24 cellular contexts compared by ENCODE assay signal in genomic region chr19:15286688-15287355, GRCh38. TPM values are rescaled to one million over a fixed set of nuclear protein-coding genes. Genes with fewer than 3 reads are reported as not detected.
DNase-seq lines count a peak whose midpoint lies in the region; ATAC-seq and TF ChIP-seq lines count a peak whose summit lies in the region.
"Had no signal": no experiment of that assay in that cellular context is flagged by ENCODE, and none has a peak within 500 bp of the region (broad histone marks: within the 10 kb centered on the region; RNA-seq: fewer than 3 reads in every experiment).

No MANE protein-coding gene starts in this region.

- no peak overlapping the region for H2AFZ ChIP-seq in OCI-LY3 (ENCODE audit: low read depth, low read length)

- H3K4me1 Mint-ChIP-seq in activated CD8-positive, alpha-beta T cell treated with anti-CD3 and anti-CD28 coated beads for 36 hours (ENCODE audit: low read depth): peaks cover 97% of the 10 kb centered on the region
- H3K4me1 Mint-ChIP-seq in activated CD8-positive, alpha-beta T cell treated with anti-CD3 and anti-CD28 coated beads, Interleukin-2, amount 10 ng/mL, durations not matched to agents 7 days and 5 days (ENCODE audit: low read depth): peaks cover 92% of the 10 kb centered on the region
- peaks cover 81% of the 10 kb centered on the region for H3K4me1 Mint-ChIP-seq in endothelial cell (ENCODE audit: unreplicated experiment)
- H3K4me1 Mint-ChIP-seq in stimulated activated effector memory CD8-positive, alpha-beta T cell treated with anti-CD3 and anti-CD28 coated beads, Interleukin-12 subunit alpha, Interleukin-12 subunit beta, amount 100 ng/mL, for 72 hours: peaks cover 93% of the 10 kb centered on the region

- no peaks in the 10 kb centered on the region for H3K9me3 Mint-ChIP-seq in activated CD8-positive, alpha-beta T cell treated with anti-CD3 and anti-CD28 coated beads for 36 hours
- no peaks in the 10 kb centered on the region for H3K9me3 Mint-ChIP-seq in activated CD8-positive, alpha-beta T cell treated with anti-CD3 and anti-CD28 coated beads, Interleukin-2, amount 10 ng/mL, durations not matched to agents 7 days and 5 days (ENCODE audit: insufficient read depth)
- H3K9me3 Mint-ChIP-seq in endothelial cell (ENCODE audit: unreplicated experiment): no peaks in the 10 kb centered on the region
- no peaks in the 10 kb centered on the region for H3K9me3 Mint-ChIP-seq in stimulated activated effector memory CD8-positive, alpha-beta T cell treated with anti-CD3 and anti-CD28 coated beads, Interleukin-12 subunit alpha, Interleukin-12 subunit beta, amount 100 ng/mL, for 72 hours
- H3K9me3 Mint-ChIP-seq: nephron progenitor cell; T-helper 2 cell treated with Interferon-gamma antibody and Interleukin-4, amounts not matched to agents 5 μg/mL and 100 μg/mL, for 36 hours had no signal

- peaks cover 87% of the 10 kb centered on the region for H4K20me1 ChIP-seq in OCI-LY3 (ENCODE audit: insufficient read depth, low read length)

- DNase-seq in activated CD8-positive, alpha-beta T cell treated with anti-CD3 and anti-CD28 coated beads for 36 hours: no peak
- DNase-seq in activated CD8-positive, alpha-beta T cell treated with anti-CD3 and anti-CD28 coated beads, Interleukin-2, amount 10 ng/mL, durations not matched to agents 7 days and 5 days: no peak
- no peak for DNase-seq in endothelial cell (ENCODE audit: low spot score)
- DNase-seq in stimulated activated effector memory CD8-positive, alpha-beta T cell treated with anti-CD3 and anti-CD28 coated beads, Interleukin-12 subunit alpha, Interleukin-12 subunit beta, amount 100 ng/mL, for 72 hours (ENCODE audit: low spot score in 2 of 2): no peak
- no peak for DNase-seq in NCI-H524 (lab: John Stamatoyannopoulos, UW)
- DNase-seq: 8988T; activated CD4-positive, CD25-positive, alpha-beta regulatory T cell treated with anti-CD3 and anti-CD28 coated beads, Interleukin-2, amount 50 U/mL, for 72 hours; activated CD8-positive, alpha-beta memory T cell treated with anti-CD3 and anti-CD28 coated beads, Interleukin-2, amount 10 ng/mL, durations not matched to agents 7 days and 5 days; activated gamma-delta T cell; islet precursor cell; mammary epithelial cell; NCI-H2029 treated with DMSO at 0.1 percent for 48 hours; NCI-H510A treated with DMSO at 0.1 percent for 48 hours; nephron progenitor cell; stimulated activated CD4-positive, alpha-beta T cell treated with anti-CD3 and anti-CD28 coated beads, Interleukin-4, amount 100 ng/mL, for 4 hours had no signal

- no peaks in the 10 kb centered on the region for H3K27me3 Mint-ChIP-seq in activated CD8-positive, alpha-beta T cell treated with anti-CD3 and anti-CD28 coated beads for 36 hours
- H3K27me3 Mint-ChIP-seq in activated CD8-positive, alpha-beta T cell treated with anti-CD3 and anti-CD28 coated beads, Interleukin-2, amount 10 ng/mL, durations not matched to agents 7 days and 5 days (ENCODE audit: low read depth): no peaks in the 10 kb centered on the region
- H3K27me3 Mint-ChIP-seq in endothelial cell (ENCODE audit: unreplicated experiment): peaks cover 11% of the 10 kb centered on the region
- H3K27me3 Mint-ChIP-seq: activated CD8-positive, alpha-beta memory T cell treated with anti-CD3 and anti-CD28 coated beads, Interleukin-2, amount 10 ng/mL, durations not matched to agents 7 days and 5 days had no signal

- no peaks in the 10 kb centered on the region for H3K27me3 ChIP-seq in OCI-LY3 (ENCODE audit: low read depth, low read length)
- H3K27me3 ChIP-seq: SJSA1 had no signal

- peak overlapping the region; percentile 75 for H3K4me3 ChIP-seq in OCI-LY3 (ENCODE audit: low read length)
- H3K4me3 ChIP-seq: SJSA1 had no signal

- peaks cover 5% of the 10 kb centered on the region for H3K36me3 ChIP-seq in OCI-LY3 (replicated peaks; ENCODE audit: low read depth, low read length)

- POLR2A ChIA-PET in activated CD8-positive, alpha-beta T cell treated with anti-CD3 and anti-CD28 coated beads for 36 hours (lab: Charles Lee): no interaction called here
- POLR2A ChIA-PET in activated CD8-positive, alpha-beta T cell treated with anti-CD3 and anti-CD28 coated beads, Interleukin-2, amount 10 ng/mL, durations not matched to agents 7 days and 5 days (lab: Charles Lee): no interaction called here

- H3K36me3 Mint-ChIP-seq in activated CD8-positive, alpha-beta T cell treated with anti-CD3 and anti-CD28 coated beads for 36 hours (ENCODE audit: low read depth): peaks cover 2% of the 10 kb centered on the region
- peaks cover 4% of the 10 kb centered on the region for H3K36me3 Mint-ChIP-seq in activated CD8-positive, alpha-beta T cell treated with anti-CD3 and anti-CD28 coated beads, Interleukin-2, amount 10 ng/mL, durations not matched to agents 7 days and 5 days (ENCODE audit: low read depth)
- no peaks in the 10 kb centered on the region for H3K36me3 Mint-ChIP-seq in endothelial cell (ENCODE audit: low read depth, unreplicated experiment)
- H3K36me3 Mint-ChIP-seq in stimulated activated effector memory CD8-positive, alpha-beta T cell treated with anti-CD3 and anti-CD28 coated beads, Interleukin-12 subunit alpha, Interleukin-12 subunit beta, amount 100 ng/mL, for 72 hours: peaks cover 15% of the 10 kb centered on the region
- H3K36me3 Mint-ChIP-seq: activated CD8-positive, alpha-beta memory T cell treated with anti-CD3 and anti-CD28 coated beads, Interleukin-2, amount 10 ng/mL, durations not matched to agents 7 days and 5 days had no signal

- peak overlapping the region; percentile 56 for H3K9ac ChIP-seq in OCI-LY3 (ENCODE audit: low read length)

- H3K27ac Mint-ChIP-seq in activated CD8-positive, alpha-beta T cell treated with anti-CD3 and anti-CD28 coated beads for 36 hours: peak overlapping the region; percentile 56
- no peak overlapping the region for H3K27ac Mint-ChIP-seq in activated CD8-positive, alpha-beta T cell treated with anti-CD3 and anti-CD28 coated beads, Interleukin-2, amount 10 ng/mL, durations not matched to agents 7 days and 5 days
- H3K27ac Mint-ChIP-seq in endothelial cell (ENCODE audit: unreplicated experiment): peak overlapping the region; percentile 64
- H3K27ac Mint-ChIP-seq in stimulated activated effector memory CD8-positive, alpha-beta T cell treated with anti-CD3 and anti-CD28 coated beads, Interleukin-12 subunit alpha, Interleukin-12 subunit beta, amount 100 ng/mL, for 72 hours: peak overlapping the region; percentile 89

- peaks cover 100% of the 10 kb centered on the region for H3K79me2 ChIP-seq in OCI-LY3 (ENCODE audit: low read length)

- intact Hi-C loops in activated CD8-positive, alpha-beta T cell treated with anti-CD3 and anti-CD28 coated beads for 36 hours (cut with micrococcal nuclease): no loop called here

- H3K4me2 ChIP-seq in OCI-LY3 (ENCODE audit: low read length): peak overlapping the region; percentile 100

- TF ChIP-seq CTCF in activated CD8-positive, alpha-beta T cell treated with anti-CD3 and anti-CD28 coated beads for 36 hours (IDR thresholded peaks at IDR 0.05): no peak
- TF ChIP-seq CTCF in OCI-LY3 (IDR thresholded peaks at IDR 0.05; ENCODE audit: low read depth, low read length) (no peak), endothelial cell (IDR thresholded peaks at IDR 0.05; ENCODE audit: unreplicated experiment) (no peak)

- peaks cover 77% of the 10 kb centered on the region for H3K4me1 ChIP-seq in OCI-LY3 (ENCODE audit: low read length)

- no peak for ATAC-seq in activated CD8-positive, alpha-beta T cell treated with anti-CD3 and anti-CD28 coated beads for 36 hours
- no peak for ATAC-seq in activated CD8-positive, alpha-beta T cell treated with anti-CD3 and anti-CD28 coated beads, Interleukin-2, amount 10 ng/mL, durations not matched to agents 7 days and 5 days
- ATAC-seq in stimulated activated effector memory CD8-positive, alpha-beta T cell treated with anti-CD3 and anti-CD28 coated beads, Interleukin-12 subunit alpha, Interleukin-12 subunit beta, amount 100 ng/mL, for 72 hours: no peak
- ATAC-seq in HG02678 (IDR thresholded peaks at IDR 0.05; ENCODE audit: unreplicated experiment) (no peak), GM18498 (IDR thresholded peaks at IDR 0.05; ENCODE audit: unreplicated experiment) (no peak)
- ATAC-seq: HepG2 had no signal

- peak overlapping the region; percentile 93 for H3K27ac ChIP-seq in OCI-LY3 (ENCODE audit: low read length)
- H3K27ac ChIP-seq: C4-2B, SJSA1 had no signal

- H3K4me3 Mint-ChIP-seq in activated CD8-positive, alpha-beta T cell treated with anti-CD3 and anti-CD28 coated beads for 36 hours: no peak overlapping the region
- no peak overlapping the region for H3K4me3 Mint-ChIP-seq in activated CD8-positive, alpha-beta T cell treated with anti-CD3 and anti-CD28 coated beads, Interleukin-2, amount 10 ng/mL, durations not matched to agents 7 days and 5 days
- H3K4me3 Mint-ChIP-seq in endothelial cell (ENCODE audit: unreplicated experiment): no peak overlapping the region
- H3K4me3 Mint-ChIP-seq in stimulated activated effector memory CD8-positive, alpha-beta T cell treated with anti-CD3 and anti-CD28 coated beads, Interleukin-12 subunit alpha, Interleukin-12 subunit beta, amount 100 ng/mL, for 72 hours: no peak overlapping the region
- H3K4me3 Mint-ChIP-seq: activated CD8-positive, alpha-beta memory T cell treated with anti-CD3 and anti-CD28 coated beads, Interleukin-2, amount 10 ng/mL, durations not matched to agents 7 days and 5 days had no signal

- CTCF ChIA-PET in activated CD8-positive, alpha-beta T cell treated with anti-CD3 and anti-CD28 coated beads for 36 hours (lab: Charles Lee): interaction anchor here (0.8 kb wide), 1 partner anchor 11 kb away, joined by 3 read pairs; no protein-coding TSS in a partner anchor
- CTCF ChIA-PET in activated CD8-positive, alpha-beta T cell treated with anti-CD3 and anti-CD28 coated beads, Interleukin-2, amount 10 ng/mL, durations not matched to agents 7 days and 5 days (lab: Charles Lee): interaction anchor here (1.8 kb wide), 1 partner anchor 17 kb away, joined by 4 read pairs; no protein-coding TSS in a partner anchor

- H3K9me3 ChIP-seq in OCI-LY3 (ENCODE audit: insufficient read depth, low read length): no peaks in the 10 kb centered on the region
- H3K9me3 ChIP-seq: SJSA1 had no signal

RNA-seq across cellular contexts. Expression of gene BRD4, which starts 45.5 kb away (rescaled TPM):
- total RNA-seq in activated CD8-positive, alpha-beta T cell treated with anti-CD3 and anti-CD28 coated beads for 36 hours: 10 to 100 TPM; 94.3 to 99.6 TPM
- 100 to 1,000 TPM; 102 to 108 TPM for total RNA-seq in activated CD8-positive, alpha-beta T cell treated with anti-CD3 and anti-CD28 coated beads, Interleukin-2, amount 10 ng/mL, durations not matched to agents 7 days and 5 days
- 136 TPM for total RNA-seq in endothelial cell (ENCODE audit: unreplicated experiment)

RNA-seq across cellular contexts. Expression of gene EPHX3, which starts 54.6 kb away (rescaled TPM):
- not detected for total RNA-seq in activated CD8-positive, alpha-beta T cell treated with anti-CD3 and anti-CD28 coated beads for 36 hours
- total RNA-seq in activated CD8-positive, alpha-beta T cell treated with anti-CD3 and anti-CD28 coated beads, Interleukin-2, amount 10 ng/mL, durations not matched to agents 7 days and 5 days: under 1 TPM; 0.21 to 0.29 TPM
- 1.6 TPM for total RNA-seq in endothelial cell (ENCODE audit: unreplicated experiment)
- total RNA-seq: pulmonary artery endothelial cell, temporal lobe had no signal
